1 cellular context compared by ENCODE assay signal in genomic region chr17:43900183-43900857, GRCh38.
A peak's percentile ranks its signal among the peaks of the same experiment; 100 is the strongest.
TF ChIP-seq lines count a peak whose summit lies in the region.

No MANE protein-coding gene starts in this region.

TF ChIP-seq in H1, 55 proteins besides CTCF, POLR2A, EP300 and RAD21:
- TF ChIP-seq TEAD4 (IDR thresholded peaks at IDR 0.05; ENCODE audit: low read depth, low read length) (no peak), MAX (IDR thresholded peaks at IDR 0.05) (peak; percentile 85), E2F6 (IDR thresholded peaks at IDR 0.05) (peak; percentile 97), KDM4A (IDR thresholded peaks at IDR 0.05; ENCODE audit: low read depth, low read length, severe bottlenecking) (peak; percentile 76), TAF7 (optimal IDR thresholded peaks at IDR 0.05; ENCODE audit: borderline replicate concordance, low read depth, low read length) (no peak), KDM1A (IDR thresholded peaks at IDR 0.05; ENCODE audit: borderline replicate concordance, low read length) (no peak), ASH2L (IDR thresholded peaks at IDR 0.05; ENCODE audit: low read length) (no peak), SIN3A (conservative IDR thresholded peaks at IDR 0.05 in 1 of 2, IDR thresholded peaks at IDR 0.05 in 1 of 2; ENCODE audit: low read depth in 1 of 2, low read length in 2 of 2) (0 out of 4 replicates have a peak, but pooled peaks of 1 of the 2 experiments have one; percentile 21), BRCA1 (IDR thresholded peaks at IDR 0.05; ENCODE audit: low read depth, low read length) (no peak), SP1 (IDR thresholded peaks at IDR 0.05; ENCODE audit: low read depth, low read length) (peak; percentile 94), CEBPB (IDR thresholded peaks at IDR 0.05; ENCODE audit: low read depth, low read length) (no peak), CBX5 (IDR thresholded peaks at IDR 0.05; ENCODE audit: low read depth, low read length) (no peak), JUN (IDR thresholded peaks at IDR 0.05; ENCODE audit: low read depth, low read length) (no peak), SUZ12 (IDR thresholded peaks at IDR 0.05; ENCODE audit: low read length) (no peak), BACH1 (IDR thresholded peaks at IDR 0.05; ENCODE audit: low read length) (0 out of 2 replicates have a peak, but pooled peaks have one; percentile 14), HDAC2 (IDR thresholded peaks at IDR 0.05; ENCODE audit: borderline replicate concordance in 1 of 2, low read depth in 2 of 2, low read length in 2 of 2) (0 out of 4 replicates have a peak, but pooled peaks of 1 of the 2 experiments have one; percentile 41), CHD2 (IDR thresholded peaks at IDR 0.05; ENCODE audit: low read length) (peak; percentile 79), SP2 (IDR thresholded peaks at IDR 0.05; ENCODE audit: low read length) (peak; percentile 49; the same call in 1 of the 2 replicates), NANOG (IDR thresholded peaks at IDR 0.05; ENCODE audit: insufficient read depth, low read depth, low read length, poor library complexity, severe bottlenecking) (no peak), RBBP5 (IDR thresholded peaks at IDR 0.05; ENCODE audit: borderline replicate concordance, low read depth, low read length) (no peak), HDAC6 (IDR thresholded peaks at IDR 0.05; ENCODE audit: low read depth, low read length) (no peak), RFX5 (IDR thresholded peaks at IDR 0.05; ENCODE audit: borderline replicate concordance, low read depth, low read length) (no peak), ATF3 (IDR thresholded peaks at IDR 0.05; ENCODE audit: insufficient read depth, low read depth, low read length) (no peak)
TF ChIP-seq in H1: peak in this region for 9.
